ENCODE assay signal across 12 cellular contexts in the genomic region with DNA sequence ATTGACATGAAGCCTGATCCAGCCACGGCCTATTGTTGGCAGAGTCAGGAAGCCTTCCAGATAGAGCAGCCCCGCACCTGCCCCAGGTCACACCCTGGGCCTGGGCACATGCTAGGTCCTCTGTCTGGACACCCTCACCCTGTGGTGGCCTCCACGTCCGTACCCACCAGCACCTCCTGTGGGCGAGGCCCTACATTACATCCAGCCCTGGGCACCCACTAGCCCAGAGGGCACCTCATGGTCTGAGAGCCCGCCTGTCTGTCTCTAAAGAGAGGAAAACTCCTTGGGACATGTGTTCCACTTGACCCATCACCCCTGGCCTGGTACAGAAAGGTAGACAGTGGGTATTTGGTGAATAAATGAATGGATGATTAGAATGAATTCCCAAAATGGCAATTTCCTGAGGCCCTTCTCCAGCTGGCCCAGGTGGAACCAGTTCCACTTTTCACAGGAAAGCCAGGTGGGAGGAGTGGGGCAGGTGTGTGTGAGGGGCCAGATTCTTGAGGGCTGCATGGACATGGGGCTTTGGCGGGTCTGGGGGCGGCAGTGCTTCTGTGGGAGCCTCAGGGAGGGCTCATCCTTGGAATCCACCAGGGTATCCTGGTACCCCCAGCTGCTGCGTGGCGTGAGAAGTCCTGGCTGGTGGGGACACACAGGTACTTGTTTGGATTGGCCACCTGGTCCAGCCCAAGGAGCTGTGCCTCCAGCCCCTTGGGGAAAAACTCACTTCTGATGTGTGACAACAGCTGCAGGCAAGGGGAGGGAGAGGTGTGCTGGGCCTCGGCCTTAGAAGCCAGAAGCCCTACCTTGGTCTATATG. TPM values are rescaled to one million over a fixed set of nuclear protein-coding genes. Genes with fewer than 3 reads are reported as not detected.
DNase-seq lines count a peak whose midpoint lies in the region; TF ChIP-seq lines count a peak whose summit lies in the region.
"Not testable (repeated sequence)": the region's sequence is repeated elsewhere in the genome, so short reads cannot be mapped to it uniquely, and the experiment has no call there.
"Had no signal": no experiment of that assay in that cellular context is flagged by ENCODE, and none has a peak within 500 bp of the region (broad histone marks: within the 10 kb centered on the region; RNA-seq: fewer than 3 reads in every experiment).

No MANE protein-coding gene starts in this region.

- TF ChIP-seq CTCF in AG04450 (IDR thresholded peaks at IDR 0.05; ENCODE audit: low read depth, low read length) (peak; percentile 15; the same call in 1 of the 2 replicates), GM12865 (IDR thresholded peaks at IDR 0.05; ENCODE audit: insufficient read depth, low read depth, low read length, missing control alignments) (peak; percentile 27), PC-9 (conservative IDR thresholded peaks at IDR 0.05) (peak; percentile 23; the same call in 1 of the 2 replicates), brain microvascular endothelial cell (IDR thresholded peaks at IDR 0.05; ENCODE audit: low read depth, low read length, missing control alignments) (peak; percentile 40), retinal pigment epithelial cell (conservative IDR thresholded peaks at IDR 0.05; ENCODE audit: low read depth, low read length) (peak; percentile 24)

- not testable (repeated sequence) for H4K20me1 ChIP-seq in PC-9 (ENCODE audit: insufficient read depth)

- POLR2A ChIA-PET in AG04450 (lab: Yijun Ruan, JAX); PC-9 (lab: Charles Lee; ENCODE audit: unreplicated experiment): not testable (repeated sequence)

- in situ Hi-C loops in brain microvascular endothelial cell (cut with HindIII; ENCODE audit: low pct_ligation_motif_present, low sequenced_read_pairs): not testable (repeated sequence)

- H2AFZ ChIP-seq in PC-9: not testable (repeated sequence)

- not testable (repeated sequence) for H3K4me3 ChIP-seq in AG04450 (ENCODE audit: low read depth, low read length); GM12865 (ENCODE audit: low read depth, low read length); PC-9; brain microvascular endothelial cell (ENCODE audit: low read depth, low read length); retinal pigment epithelial cell (ENCODE audit: low read length)

- intact Hi-C loops in PC-9 (cut with micrococcal nuclease; ENCODE audit: unreplicated experiment); cardiac septum (cut with DNase I): not testable (repeated sequence)

- H3K9me2 ChIP-seq in PC-9 (ENCODE audit: insufficient read depth): not testable (repeated sequence)

- not testable (repeated sequence) for BruUV-seq in PC-9 (replicated peaks; lab: Mats Ljungman, UMichigan)

- not testable (repeated sequence) for H3K4me1 ChIP-seq in PC-9 (replicated peaks; ENCODE audit: insufficient read depth)

- not testable (repeated sequence) for H3F3A ChIP-seq in PC-9 (ENCODE audit: insufficient read depth, low read depth)

- not testable (repeated sequence) for H3K4me2 ChIP-seq in PC-9

- CTCF ChIA-PET in AG04450 (lab: Charles Lee); PC-9 (lab: Charles Lee): not testable (repeated sequence)

- not testable (repeated sequence) for H3K27ac ChIP-seq in AG04450 (ENCODE audit: low read depth, low read length); PC-9; brain microvascular endothelial cell

- not testable (repeated sequence) for H3K9me3 ChIP-seq in AG04450 (ENCODE audit: control insufficient read depth, insufficient read depth, low read length); PC-9 (ENCODE audit: insufficient read depth, low read depth)

- DNase-seq in AG04450 (ENCODE audit: low read depth, low spot score); GM12865 (ENCODE audit: low read depth); PC-9; brain microvascular endothelial cell; retinal pigment epithelial cell (ENCODE audit: low read depth): not testable (repeated sequence)
- DNase-seq in HuH-7 (ENCODE audit: low spot score) (peak; percentile 14), cardiac septum (ENCODE audit: low spot score) (peak; percentile 41)
- DNase-seq in activated CD4-positive, alpha-beta T cell treated with anti-CD3 and anti-CD28 coated beads, Interleukin-2, amount 50 U/mL, for 48 hours: peak; percentile 13 to 32

- H3K36me3 ChIP-seq in PC-9 (ENCODE audit: low read depth); brain microvascular endothelial cell (replicated peaks): not testable (repeated sequence)

- not testable (repeated sequence) for H3K27me3 ChIP-seq in AG04450 (ENCODE audit: control insufficient read depth, insufficient read depth, low read length); PC-9 (ENCODE audit: insufficient read depth, low read depth); brain microvascular endothelial cell (replicated peaks)

- not testable (repeated sequence) for H3K79me2 ChIP-seq in PC-9 (ENCODE audit: low read depth)

RNA-seq across cellular contexts. Expression of a gene that starts 26.0 kb away (rescaled TPM):
- not detected in 2 replicates for polyA plus RNA-seq in AG04450 (2011; rRNA removed)
- polyA minus RNA-seq in AG04450 (2011; rRNA and poly(A)+ RNA removed): not detected in 2 replicates
- total RNA-seq in PC-9 (2021): 0.22 TPM in 1 of 2 replicates, not detected in the other
- total RNA-seq in cardiac septum: not detected
- total RNA-seq: CD4-positive, alpha-beta memory T cell; pancreas; thoracic aorta had no signal
- polyA plus RNA-seq: CD4-positive, alpha-beta memory T cell; esophagus; pancreas had no signal

RNA-seq across cellular contexts. Expression of a gene that starts 57.5 kb away (rescaled TPM):
- polyA plus RNA-seq in AG04450 (2011; rRNA removed): not detected in 2 replicates
- 0.18 TPM in 1 of 2 replicates, not detected in the other for polyA minus RNA-seq in AG04450 (2011; rRNA and poly(A)+ RNA removed)
- total RNA-seq in PC-9 (2021) (0.35 TPM in 1 of 2 replicates, not detected in the other), cardiac septum (not detected)
- total RNA-seq: thoracic aorta had no signal
- polyA plus RNA-seq: CD4-positive, alpha-beta memory T cell; esophagus; pancreas had no signal

RNA-seq across cellular contexts. Expression of a gene that starts 57.5 kb away (rescaled TPM):
- polyA plus RNA-seq in AG04450 (2011; rRNA removed): 23.5 and 25.7 TPM in 2 replicates
- 14.7 and 19.9 TPM in 2 replicates for polyA minus RNA-seq in AG04450 (2011; rRNA and poly(A)+ RNA removed)
- total RNA-seq in PC-9 (2021): 10.6 and 10.8 TPM in 2 replicates
- total RNA-seq in cardiac septum: 12.1 TPM
